ENCODE assay signal across 39 cellular contexts in the genomic region with DNA sequence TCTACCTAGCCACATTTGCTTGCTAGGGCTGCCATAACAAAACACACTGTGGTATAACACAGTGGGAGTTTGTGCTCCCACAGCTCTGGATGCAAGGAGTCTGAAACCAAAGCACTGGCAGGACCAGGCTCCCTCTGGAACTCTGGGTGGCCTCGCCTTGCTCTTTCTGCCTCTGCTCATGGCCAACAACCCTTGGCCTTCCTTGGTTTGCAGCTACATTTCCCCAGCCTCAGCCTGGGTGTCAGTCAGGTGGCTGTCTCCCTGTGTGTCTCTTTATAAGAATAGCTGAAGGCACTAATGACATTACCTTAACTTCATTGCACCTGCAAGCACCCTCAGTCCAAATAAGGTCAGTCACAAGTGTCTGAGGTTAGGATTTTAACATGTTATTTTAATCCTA.
"Had no signal": no experiment of that assay in that cellular context is flagged by ENCODE, and none has a peak within 500 bp of the region (broad histone marks: within the 10 kb centered on the region; RNA-seq: fewer than 3 reads in every experiment).

No MANE protein-coding gene starts in this region.

- H3K36me3 ChIP-seq: adrenal gland, ascending aorta, brain microvascular endothelial cell, breast epithelium, cardiac muscle cell had no signal

- H3K4me1 Mint-ChIP-seq: activated naive CD4-positive, alpha-beta T cell treated with anti-CD3 and anti-CD28 coated beads, Interleukin-2, amount 10 ng/mL, durations not matched to agents 7 days and 5 days; activated naive CD4-positive, alpha-beta T cell treated with anti-CD3 and anti-CD28 coated beads, Interleukin-2, amount 50 U/mL, for 24 hours; activated naive CD8-positive, alpha-beta T cell treated with anti-CD3 and anti-CD28 coated beads for 36 hours; activated naive CD8-positive, alpha-beta T cell treated with anti-CD3 and anti-CD28 coated beads, Interleukin-2, amount 10 ng/mL, durations not matched to agents 7 days and 5 days; activated naive CD8-positive, alpha-beta T cell treated with anti-CD3 and anti-CD28 coated beads, Interleukin-2, amount 50 U/mL, for 24 hours; activated T-helper 17 cell treated with anti-CD3 and anti-CD28 coated beads, Interleukin-2, amount 50 U/mL, for 72 hours; brain; central memory CD8-positive, alpha-beta T cell had no signal

- H3K27ac Mint-ChIP-seq: activated naive CD4-positive, alpha-beta T cell treated with anti-CD3 and anti-CD28 coated beads for 36 hours; activated naive CD4-positive, alpha-beta T cell treated with anti-CD3 and anti-CD28 coated beads, Interleukin-2, amount 10 ng/mL, durations not matched to agents 7 days and 5 days; activated naive CD4-positive, alpha-beta T cell treated with anti-CD3 and anti-CD28 coated beads, Interleukin-2, amount 50 U/mL, for 24 hours; activated naive CD4-positive, alpha-beta T cell treated with anti-CD3 and anti-CD28 coated beads, Interleukin-2, amount 50 U/mL, for 72 hours; activated naive CD8-positive, alpha-beta T cell; activated naive CD8-positive, alpha-beta T cell treated with anti-CD3 and anti-CD28 coated beads for 36 hours; activated naive CD8-positive, alpha-beta T cell treated with anti-CD3 and anti-CD28 coated beads, Interleukin-2, amount 10 ng/mL, durations not matched to agents 7 days and 5 days; activated naive CD8-positive, alpha-beta T cell treated with anti-CD3 and anti-CD28 coated beads, Interleukin-2, amount 50 U/mL, for 24 hours; activated T-cell treated with anti-CD3 and anti-CD28 coated beads, Interleukin-2, amount 50 U/mL, for 24 hours; activated T-cell treated with anti-CD3 and anti-CD28 coated beads, Interleukin-2, amount 50 U/mL, for 72 hours; activated T-helper 1 cell treated with anti-CD3 and anti-CD28 coated beads, Interleukin-12 subunit alpha, Interleukin-12 subunit beta, Interleukin-2, Interleukin-4 antibody, amounts not matched to agents 30 ng/mL and 10 ng/mL and 1 ng/mL, durations not matched to agents 14 hours and 24 hours and 36 hours; activated T-helper 17 cell treated with anti-CD3 and anti-CD28 coated beads, Interleukin-2, amount 50 U/mL, for 72 hours; activated T-helper 2 cell treated with anti-CD3 and anti-CD28 coated beads, Interferon-gamma antibody, Interleukin-2, Interleukin-4, amounts not matched to agents 10 μg/mL and 5 μg/mL and 100 μg/mL, durations not matched to agents 14 hours and 24 hours and 36 hours; brain had no signal

- H3K4me1 ChIP-seq: adrenal gland, ascending aorta, body of pancreas, breast epithelium had no signal

- DNase-seq: activated effector memory CD4-positive, alpha-beta T cell treated with anti-CD3 and anti-CD28 coated beads, Interleukin-2, amount 50 U/mL, for 16 hours; activated effector memory CD4-positive, alpha-beta T cell treated with Interleukin-2 at 50 U/mL for 16 hours; activated gamma-delta T cell; activated gamma-delta T cell treated with Interleukin-2 at 50 U/mL for 16 hours; activated naive CD4-positive, alpha-beta T cell; activated naive CD4-positive, alpha-beta T cell treated with anti-CD3 and anti-CD28 coated beads for 36 hours; activated naive CD4-positive, alpha-beta T cell treated with anti-CD3 and anti-CD28 coated beads, Interleukin-2, amount 10 ng/mL, durations not matched to agents 7 days and 5 days; activated naive CD4-positive, alpha-beta T cell treated with anti-CD3 and anti-CD28 coated beads, Interleukin-2, amount 50 U/mL, for 16 hours; activated naive CD4-positive, alpha-beta T cell treated with Interleukin-2 at 50 U/mL for 16 hours; activated naive CD8-positive, alpha-beta T cell treated with anti-CD3 and anti-CD28 coated beads for 36 hours; activated naive CD8-positive, alpha-beta T cell treated with anti-CD3 and anti-CD28 coated beads, Interleukin-2, amount 10 ng/mL, durations not matched to agents 7 days and 5 days; activated naive CD8-positive, alpha-beta T cell treated with anti-CD3 and anti-CD28 coated beads, Interleukin-2, amount 50 U/mL, for 24 hours; activated T-cell treated with anti-CD3 and anti-CD28 coated beads for 4 hours; activated T-cell treated with anti-CD3 and anti-CD28 coated beads, Interleukin-2, amount 50 U/mL, for 1 hour; activated T-cell treated with anti-CD3 and anti-CD28 coated beads, Interleukin-2, amount 50 U/mL, for 24 hours; activated T-cell treated with anti-CD3 and anti-CD28 coated beads, Interleukin-2, amount 50 U/mL, for 4 hours; activated T-cell treated with anti-CD3 and anti-CD28 coated beads, Interleukin-2, amount 50 U/mL, for 48 hours; activated T-cell treated with anti-CD3 and anti-CD28 coated beads, Interleukin-2, amount 50 U/mL, for 72 hours; adrenal gland; amniotic stem cell; amygdala; anterior cingulate cortex; aorta; body of pancreas; brain microvascular endothelial cell; caudate nucleus; central memory CD4-positive, alpha-beta T cell; cerebellar nuclear complex had no signal

- H3K27me3 ChIP-seq: adrenal gland, ascending aorta, body of pancreas, brain microvascular endothelial cell, breast epithelium, cardiac muscle cell had no signal

- H3K27ac ChIP-seq: adrenal gland, ascending aorta, body of pancreas, brain microvascular endothelial cell, breast epithelium, cardiac muscle cell had no signal

- ATAC-seq: activated naive CD4-positive, alpha-beta T cell treated with anti-CD3 and anti-CD28 coated beads, Interleukin-2, amount 50 U/mL, for 72 hours; activated naive CD8-positive, alpha-beta T cell treated with anti-CD3 and anti-CD28 coated beads, Interleukin-2, amount 50 U/mL, for 24 hours; activated T-cell treated with anti-CD3 and anti-CD28 coated beads, Interleukin-2, amount 50 U/mL, for 4 hours; activated T-cell treated with anti-CD3 and anti-CD28 coated beads, Interleukin-2, amount 50 U/mL, for 72 hours; activated T-helper 17 cell treated with anti-CD3 and anti-CD28 coated beads, Interleukin-2, amount 50 U/mL, for 72 hours; body of pancreas had no signal

- H3K27me3 Mint-ChIP-seq: activated naive CD4-positive, alpha-beta T cell treated with anti-CD3 and anti-CD28 coated beads, Interleukin-2, amount 10 ng/mL, durations not matched to agents 7 days and 5 days; activated naive CD4-positive, alpha-beta T cell treated with anti-CD3 and anti-CD28 coated beads, Interleukin-2, amount 50 U/mL, for 24 hours; activated naive CD8-positive, alpha-beta T cell; activated naive CD8-positive, alpha-beta T cell treated with anti-CD3 and anti-CD28 coated beads, Interleukin-2, amount 10 ng/mL, durations not matched to agents 7 days and 5 days; activated naive CD8-positive, alpha-beta T cell treated with anti-CD3 and anti-CD28 coated beads, Interleukin-2, amount 50 U/mL, for 24 hours; activated T-cell treated with anti-CD3 and anti-CD28 coated beads, Interleukin-2, amount 50 U/mL, for 24 hours; activated T-helper 17 cell treated with anti-CD3 and anti-CD28 coated beads, Interleukin-2, amount 50 U/mL, for 72 hours; central memory CD8-positive, alpha-beta T cell had no signal

- H3K4me3 Mint-ChIP-seq: activated naive CD4-positive, alpha-beta T cell treated with anti-CD3 and anti-CD28 coated beads for 36 hours; activated naive CD4-positive, alpha-beta T cell treated with anti-CD3 and anti-CD28 coated beads, Interleukin-2, amount 10 ng/mL, durations not matched to agents 7 days and 5 days; activated naive CD4-positive, alpha-beta T cell treated with anti-CD3 and anti-CD28 coated beads, Interleukin-2, amount 50 U/mL, for 24 hours; activated naive CD8-positive, alpha-beta T cell; activated naive CD8-positive, alpha-beta T cell treated with anti-CD3 and anti-CD28 coated beads for 36 hours; activated naive CD8-positive, alpha-beta T cell treated with anti-CD3 and anti-CD28 coated beads, Interleukin-2, amount 10 ng/mL, durations not matched to agents 7 days and 5 days; activated naive CD8-positive, alpha-beta T cell treated with anti-CD3 and anti-CD28 coated beads, Interleukin-2, amount 50 U/mL, for 24 hours; activated T-cell treated with anti-CD3 and anti-CD28 coated beads, Interleukin-2, amount 50 U/mL, for 24 hours; activated T-cell treated with anti-CD3 and anti-CD28 coated beads, Interleukin-2, amount 50 U/mL, for 4 hours; activated T-cell treated with anti-CD3 and anti-CD28 coated beads, Interleukin-2, amount 50 U/mL, for 72 hours; activated T-helper 1 cell treated with anti-CD3 and anti-CD28 coated beads, Interleukin-12 subunit alpha, Interleukin-12 subunit beta, Interleukin-2, Interleukin-4 antibody, amounts not matched to agents 30 ng/mL and 10 ng/mL and 1 ng/mL, durations not matched to agents 14 hours and 24 hours and 36 hours; activated T-helper 17 cell treated with anti-CD3 and anti-CD28 coated beads, Interleukin-2, amount 50 U/mL, for 72 hours; brain; central memory CD8-positive, alpha-beta T cell had no signal

- H3K4me3 ChIP-seq: adrenal gland, ascending aorta, body of pancreas, breast epithelium, cardiac muscle cell had no signal

- H3K9me3 Mint-ChIP-seq: activated naive CD4-positive, alpha-beta T cell treated with anti-CD3 and anti-CD28 coated beads for 36 hours; activated naive CD4-positive, alpha-beta T cell treated with anti-CD3 and anti-CD28 coated beads, Interleukin-2, amount 50 U/mL, for 24 hours; activated naive CD8-positive, alpha-beta T cell treated with anti-CD3 and anti-CD28 coated beads, Interleukin-2, amount 10 ng/mL, durations not matched to agents 7 days and 5 days had no signal

- H3K36me3 Mint-ChIP-seq: activated naive CD4-positive, alpha-beta T cell treated with anti-CD3 and anti-CD28 coated beads, Interleukin-2, amount 10 ng/mL, durations not matched to agents 7 days and 5 days; activated naive CD4-positive, alpha-beta T cell treated with anti-CD3 and anti-CD28 coated beads, Interleukin-2, amount 50 U/mL, for 24 hours; activated naive CD4-positive, alpha-beta T cell treated with anti-CD3 and anti-CD28 coated beads, Interleukin-2, amount 50 U/mL, for 72 hours; activated naive CD8-positive, alpha-beta T cell; activated naive CD8-positive, alpha-beta T cell treated with anti-CD3 and anti-CD28 coated beads for 36 hours; activated naive CD8-positive, alpha-beta T cell treated with anti-CD3 and anti-CD28 coated beads, Interleukin-2, amount 10 ng/mL, durations not matched to agents 7 days and 5 days; brain had no signal

- H3K9me3 ChIP-seq: adrenal gland, ascending aorta, body of pancreas, breast epithelium had no signal
